Comparison of ENCODE assay signal across 8 cellular contexts in genomic region chr1:230642263-230642959, GRCh38. TPM values are rescaled to one million over a fixed set of nuclear protein-coding genes. Genes with fewer than 3 reads are reported as not detected.
DNase-seq lines count a peak whose midpoint lies in the region; ATAC-seq and TF ChIP-seq lines count a peak whose summit lies in the region.

COG2 (plus strand) TSS chr1:230642481; CDS start chr1:230642607, 126 bp downstream.

- peak within 1 kb of the TSS; percentile 77 for H3K9ac ChIP-seq in mammary epithelial cell (ENCODE audit: insufficient read depth, low read length)

- peak within 1 kb of the TSS; percentile 98 for H2AFZ ChIP-seq in mammary epithelial cell (ENCODE audit: low read depth, low read length)

- H3K79me2 ChIP-seq in mammary epithelial cell (ENCODE audit: insufficient read depth, low read length): peaks cover 50% of the 10 kb centered on the region

- no peaks in the 10 kb centered on the region for H4K20me1 ChIP-seq in mammary epithelial cell (ENCODE audit: insufficient read depth, low read length)

- H3K27ac ChIP-seq in AG04450 (ENCODE audit: low read depth, low read length) (peak within 1 kb of the TSS; percentile 73), WERI-Rb-1 (peak within 1 kb of the TSS; percentile 83), mammary epithelial cell (ENCODE audit: insufficient read depth, low read depth, low read length) (peak within 1 kb of the TSS; percentile 42)

- WGBS in mammary epithelial cell (ENCODE audit: low coverage, missing lambda C conversion rate): under 1% methylated on average over 35 of the region's 62 CpGs

- CTCF ChIA-PET in AG04450 (lab: Charles Lee): interaction anchor here (0.5 to 3.4 kb wide), 54 partner anchors 8 to 1094 kb away, joined by 3 to 75 read pairs (median 3); partner anchors contain the start of gene AGT
- CTCF ChIA-PET in mammary epithelial cell (lab: Charles Lee; ENCODE audit: low non-redundant PET): no interaction called here

- ATAC-seq in GM18868 (IDR thresholded peaks at IDR 0.05; ENCODE audit: unreplicated experiment): peak; percentile 95
- ATAC-seq in HG03108 (IDR thresholded peaks at IDR 0.05; ENCODE audit: unreplicated experiment): peak; percentile 94

- peak within 1 kb of the TSS; percentile 87 for H3K4me2 ChIP-seq in mammary epithelial cell (ENCODE audit: insufficient read depth, low read depth, low read length)

- in situ Hi-C loops in mammary epithelial cell (cut with MboI; ENCODE audit: low sequenced_read_pairs in 2 of 2): loop anchor here in 1 of 2 donors (25.0 kb wide), 1 partner anchor 570 kb away; no protein-coding TSS in a partner anchor

- H3K4me1 ChIP-seq in mammary epithelial cell (ENCODE audit: insufficient read depth, low read length): peaks cover 16% of the 10 kb centered on the region

- intact Hi-C loops in mammary epithelial cell (cut with micrococcal nuclease): loop anchor here (1.0 to 10.0 kb wide), 4 partner anchors 39 to 692 kb away; partner anchors contain the start of genes ARV1, EXOC8, SPRTN and TTC13

- H3K36me3 ChIP-seq in WERI-Rb-1 (peaks cover 4% of the 10 kb centered on the region; the same call in 1 of the 2 replicates), mammary epithelial cell (ENCODE audit: insufficient read depth, low read length) (no peaks in the 10 kb centered on the region)

- H3K27me3 ChIP-seq in AG04450 (ENCODE audit: control insufficient read depth, insufficient read depth, low read length) (peaks cover 10% of the 10 kb centered on the region), WERI-Rb-1 (ENCODE audit: insufficient read depth, low read depth, severe bottlenecking) (no peaks in the 10 kb centered on the region), mammary epithelial cell (ENCODE audit: insufficient read depth, low read length) (no peaks in the 10 kb centered on the region)

- dilution Hi-C loops in mammary epithelial cell (cut with HindIII; ENCODE audit: low sequenced_read_pairs): no loop called here

- BruUV-seq in mammary epithelial cell (replicated peaks; lab: Mats Ljungman, UMichigan): TSS peak; percentile 56

- no peaks in the 10 kb centered on the region; the same call in 1 of the 2 replicates for H3K9me3 ChIP-seq in AG04450 (ENCODE audit: control insufficient read depth, insufficient read depth, low read length)
- H3K9me3 ChIP-seq in WERI-Rb-1 (ENCODE audit: severe bottlenecking): peaks cover 2% of the 10 kb centered on the region
- H3K9me3 ChIP-seq in mammary epithelial cell (replicated peaks; ENCODE audit: insufficient read depth, low read length): no peaks in the 10 kb centered on the region

- H3K4me3 ChIP-seq in AG04450 (ENCODE audit: low read depth, low read length): peak within 1 kb of the TSS; percentile 96
- peak within 1 kb of the TSS; percentile 96 for H3K4me3 ChIP-seq in WERI-Rb-1 (ENCODE audit: low read depth, low read length)
- H3K4me3 ChIP-seq in mammary epithelial cell (replicated peaks in 1 of 3; ENCODE audit: insufficient read depth in 1 of 3, low read depth in 2 of 3, low read length in 3 of 3): peak within 1 kb of the TSS; percentile 57 to 94 (median 68)

- TF ChIP-seq CTCF in AG04450 (IDR thresholded peaks at IDR 0.05; ENCODE audit: low read depth, low read length): peak; percentile 94
- peak; percentile 99 for TF ChIP-seq CTCF in WERI-Rb-1 (IDR thresholded peaks at IDR 0.05; ENCODE audit: low read depth, low read length)
- TF ChIP-seq CTCF in mammary epithelial cell (conservative IDR thresholded peaks at IDR 0.05 in 1 of 2, IDR thresholded peaks at IDR 0.05 in 1 of 2; ENCODE audit: extremely low read depth in 1 of 2, insufficient read depth in 1 of 2, low read depth in 1 of 2, low read length in 2 of 2): peak; percentile 94 to 97

- POLR2A ChIA-PET in AG04450 (lab: Yijun Ruan, JAX): interaction anchor here (1.1 kb wide), 1 partner anchor 130 kb away, joined by 4 read pairs; no protein-coding TSS in a partner anchor

- DNase-seq in AG04450 (ENCODE audit: low read depth, low spot score) (peak; percentile 85), NCI-H2171 treated with DMSO at 0.1 percent for 48 hours (lab: John Stamatoyannopoulos, UW) (peak; percentile 91), WERI-Rb-1 (peak; percentile 97), mammary epithelial cell (peak; percentile 89), iPS-NIHi11 (ENCODE audit: low spot score) (peak; percentile 100), smooth muscle cell of the brain vasculature (ENCODE audit: low read depth, low spot score) (peak; percentile 87)

RNA-seq across cellular contexts. Expression of gene COG2, which starts in this region (rescaled TPM):
- polyA plus RNA-seq in AG04450 (2011; rRNA removed) (16.7 and 21.5 TPM in 2 replicates), mammary epithelial cell (11.0 TPM)
- polyA minus RNA-seq in AG04450 (2011; rRNA and poly(A)+ RNA removed): 13.1 and 14.6 TPM in 2 replicates
- 10 to 100 TPM; 16.7 to 17.7 TPM for total RNA-seq in mammary epithelial cell
- polyA minus RNA-seq in mammary epithelial cell: 20.8 TPM

Comparison
In these comparisons a context has a peak if more than half of its experiments do, and no peak if none do; other contexts are left out.
1. Peak in every context shown above with its lines: DNase-seq, ATAC-seq, H3K4me3 ChIP-seq and H3K27ac ChIP-seq.